ENCODE assay signal across 8 cellular contexts in the genomic region with DNA sequence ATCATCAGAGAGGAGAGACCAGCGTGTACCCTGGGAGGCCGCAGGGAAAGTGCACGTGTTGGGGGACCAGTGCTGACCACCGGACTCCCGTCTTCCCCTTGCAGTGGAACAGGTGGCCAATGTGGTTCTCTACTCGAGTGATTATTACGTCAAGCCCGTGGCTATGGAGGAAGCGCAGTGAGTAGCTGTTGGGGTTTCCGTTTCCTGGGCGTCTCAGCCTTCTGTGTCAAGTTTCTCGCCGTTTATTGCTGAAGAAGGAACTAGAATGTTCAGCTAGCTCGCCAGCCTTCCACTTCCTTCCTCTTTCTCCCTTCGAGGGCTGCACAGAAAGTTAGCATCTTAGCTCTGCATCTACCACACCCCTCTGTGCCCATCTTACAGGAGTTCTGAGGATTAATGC.
DNase-seq lines count a peak whose midpoint lies in the region; ATAC-seq lines count a peak whose summit lies in the region.

No MANE protein-coding gene starts in this region.

- DNase-seq in effector CD4-positive, alpha-beta T cell: peak; percentile 66
- DNase-seq in stimulated activated CD4-positive, alpha-beta T cell treated with anti-CD3 and anti-CD28 coated beads, Interleukin-12 subunit alpha, Interleukin-12 subunit beta, amount 100 ng/mL, for 4 hours: peak; percentile 42
- no peak for DNase-seq in NCI-H226
- no peak for DNase-seq in epidermal melanocyte (ENCODE audit: insufficient read length, low spot score)
- no peak for DNase-seq in DMS 273 (lab: John Stamatoyannopoulos, UW; ENCODE audit: unreplicated experiment)

- peak; percentile 81 for ATAC-seq in GM19324 (IDR thresholded peaks at IDR 0.05; ENCODE audit: low FRiP score, unreplicated experiment)
- peak; percentile 94 for ATAC-seq in HG03354 (IDR thresholded peaks at IDR 0.05; ENCODE audit: poor library complexity, severe bottlenecking, unreplicated experiment)
- peak; percentile 87 to 92 for ATAC-seq in activated CD4-positive, CD25-positive, alpha-beta regulatory T cell treated with anti-CD3 and anti-CD28 coated beads, Interleukin-2, amount 50 U/mL, for 24 hours

Comparison
In these comparisons a context has a peak if more than half of its experiments do, and no peak if none do; other contexts are left out.
1. DNase-seq: peak in effector CD4-positive, alpha-beta T cell (single experiment) and stimulated activated CD4-positive, alpha-beta T cell treated with anti-CD3 and anti-CD28 coated beads, Interleukin-12 subunit alpha, Interleukin-12 subunit beta, amount 100 ng/mL, for 4 hours (single experiment); none in NCI-H226 (single experiment), epidermal melanocyte (single experiment) and DMS 273 (single experiment).
2. Peak in every context shown above with its lines, with median percentiles within 50 percentile points of each other: ATAC-seq.